11 cellular contexts compared by ENCODE assay signal in the genomic region with DNA sequence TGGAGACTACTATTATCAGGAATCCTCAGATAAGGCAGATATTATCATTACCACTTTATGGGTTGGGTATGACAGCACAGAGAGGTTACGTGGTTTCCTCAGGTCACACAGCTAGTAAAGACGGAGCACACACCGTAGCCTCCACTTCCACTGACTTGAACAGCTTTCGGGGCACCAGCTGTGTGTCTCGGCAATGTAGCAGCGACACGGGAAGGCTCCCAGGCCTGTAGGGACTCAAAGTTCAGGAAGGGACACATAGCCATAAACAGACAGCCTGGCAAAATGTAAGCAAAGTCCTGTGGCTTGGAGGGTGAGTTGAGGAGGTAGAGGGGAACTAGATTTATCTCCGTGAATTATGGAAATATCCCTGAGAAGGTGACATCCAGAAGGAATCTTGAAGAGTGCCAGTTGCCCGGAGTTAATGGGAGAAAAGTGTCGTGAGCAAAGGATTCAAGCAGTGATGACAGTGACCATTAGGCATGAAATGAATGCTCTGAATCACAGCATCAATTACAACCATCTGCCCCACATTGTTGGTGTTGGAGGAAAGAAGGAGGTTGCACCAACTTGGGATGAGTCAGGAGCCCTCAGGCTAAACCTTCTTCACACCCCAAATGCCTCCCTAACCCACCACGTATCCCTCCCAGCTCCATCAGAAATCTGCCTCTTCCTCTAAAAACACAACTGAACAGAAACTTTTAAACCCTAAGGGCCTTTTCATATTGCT.
A peak's percentile ranks its signal among the peaks of the same experiment; 100 is the strongest.
DNase-seq lines count a peak whose midpoint lies in the region; ATAC-seq and TF ChIP-seq lines count a peak whose summit lies in the region.
"Had no signal": no experiment of that assay in that cellular context is flagged by ENCODE, and none has a peak within 500 bp of the region (broad histone marks: within the 10 kb centered on the region; RNA-seq: fewer than 3 reads in every experiment).

No MANE protein-coding gene starts in this region.

- H3K4me3 ChIP-seq in right atrium auricular region = no peak overlapping the region
- no peak overlapping the region for H3K4me3 ChIP-seq in heart right ventricle
- no peak overlapping the region for H3K4me3 ChIP-seq in SJSA1
- H3K4me3 ChIP-seq in fibroblast of mammary gland (ENCODE audit: control insufficient read depth, low read depth, low read length) = no peak overlapping the region
- H3K4me3 ChIP-seq: upper lobe of right lung had no signal

- ATAC-seq in heart right ventricle (no peak), HG03520 (IDR thresholded peaks at IDR 0.05; ENCODE audit: unreplicated experiment) (no peak), HG03354 (IDR thresholded peaks at IDR 0.05; ENCODE audit: poor library complexity, severe bottlenecking, unreplicated experiment) (no peak)
- ATAC-seq: upper lobe of right lung had no signal

- 78 to 83% methylated on average over 11 of the region's 11 CpGs for WGBS in heart right ventricle, 2 donors

- H3K27me3 ChIP-seq in right atrium auricular region (no peaks in the 10 kb centered on the region), heart right ventricle (peaks cover 0 to 15% (median 0%) of the 10 kb centered on the region in 7 donors), SJSA1 (replicated peaks) (no peaks in the 10 kb centered on the region)

- H3K27ac ChIP-seq in right atrium auricular region (peak overlapping the region; percentile 4 to 68), heart right ventricle (peak overlapping the region in 5 of 10 donors; percentile 39 to 72 (median 52)), SJSA1 (peak overlapping the region; percentile 100)
- H3K27ac ChIP-seq: upper lobe of right lung had no signal

- H3K36me3 ChIP-seq in right atrium auricular region (no peaks in the 10 kb centered on the region), heart right ventricle (no peaks in the 10 kb centered on the region), SJSA1 (no peaks in the 10 kb centered on the region)
- H3K36me3 ChIP-seq: upper lobe of right lung had no signal

- no peak for DNase-seq in right atrium auricular region (ENCODE audit: low spot score)
- no peak for DNase-seq in heart right ventricle
- peak; percentile 96 to 98 for DNase-seq in SJSA1 (ENCODE audit: low read depth in 1 of 2, low spot score in 2 of 2)
- DNase-seq in fibroblast of mammary gland (ENCODE audit: low read depth) = peak; percentile 83
- peak; percentile 89 for DNase-seq in stromal cell of bone marrow (ENCODE audit: low read depth)
- no peak for DNase-seq in COLO668 (lab: John Stamatoyannopoulos, UW; ENCODE audit: unreplicated experiment)
- DNase-seq: immature natural killer cell; NK-92 treated with Interleukin-12 subunit alpha and Interleukin-12 subunit beta, amount 100 ng/mL, for 24 hours; upper lobe of right lung had no signal

- TF ChIP-seq CTCF in right atrium auricular region (IDR thresholded peaks at IDR 0.05) (no peak), heart right ventricle (IDR thresholded peaks at IDR 0.05) (no peak), fibroblast of mammary gland (conservative IDR thresholded peaks at IDR 0.05; ENCODE audit: control insufficient read depth, insufficient read depth, low read depth, low read length) (no peak)

- H3K4me1 ChIP-seq in right atrium auricular region (no peaks in the 10 kb centered on the region), heart right ventricle (peaks cover 0 to 11% (median 0%) of the 10 kb centered on the region in 9 donors), SJSA1 (replicated peaks) (peaks cover 39% of the 10 kb centered on the region)
- H3K4me1 ChIP-seq: upper lobe of right lung had no signal

- intact Hi-C loops in heart right ventricle (cut with DNase I) = loop anchor here in 2 of 10 donors (10.0 kb wide), 2 partner anchors 238 to 548 kb away; no protein-coding TSS in a partner anchor

- H3K9me3 ChIP-seq in right atrium auricular region (no peaks in the 10 kb centered on the region), heart right ventricle (no peaks in the 10 kb centered on the region), SJSA1 (replicated peaks) (no peaks in the 10 kb centered on the region)
- H3K9me3 ChIP-seq: upper lobe of right lung had no signal

Comparison
In these comparisons a context has a peak if more than half of its experiments do, and no peak if none do; other contexts are left out.
1. DNase-seq: peak in SJSA1 (2 of 2), fibroblast of mammary gland (single experiment) and stromal cell of bone marrow (single experiment); none in right atrium auricular region (single experiment), heart right ventricle (0 of 2) and COLO668 (single experiment).